Comparison of ENCODE assay signal across 25 cellular contexts in genomic region chr9:78292026-78292425, GRCh38. TPM values are rescaled to one million over a fixed set of nuclear protein-coding genes. Genes with fewer than 3 reads are reported as not detected.
DNase-seq lines count a peak whose midpoint lies in the region; ATAC-seq, FAIRE-seq and TF ChIP-seq lines count a peak whose summit lies in the region.
"Had no signal": no experiment of that assay in that cellular context is flagged by ENCODE, and none has a peak within 500 bp of the region (broad histone marks: within the 10 kb centered on the region; RNA-seq: fewer than 3 reads in every experiment).

No MANE protein-coding gene starts in this region.

- H4K12ac ChIP-seq in trophoblast cell (ENCODE audit: low read depth, low read length) = no peak overlapping the region

- dilution Hi-C loops in keratinocyte (cut with MboI; ENCODE audit: extremely low pct_ligation_motif_present, low sequenced_read_pairs) = no loop called here

- peak overlapping the region; percentile 48 for H2AFZ ChIP-seq in keratinocyte (ENCODE audit: control insufficient read depth, low read length)
- no peak overlapping the region for H2AFZ ChIP-seq in trophoblast cell (ENCODE audit: insufficient read depth, low read length, poor library complexity)

- H4K20me1 ChIP-seq in keratinocyte (ENCODE audit: control insufficient read depth, extremely low read depth, insufficient read depth, low read length) = no peaks in the 10 kb centered on the region

- H3K36me3 ChIP-seq in keratinocyte (ENCODE audit: control insufficient read depth in 2 of 2, extremely low read depth in 1 of 2, insufficient read depth in 2 of 2, low read length in 2 of 2) (no peaks in the 10 kb centered on the region), thyroid gland (no peaks in the 10 kb centered on the region), trophoblast cell (ENCODE audit: control insufficient read depth in 1 of 2, insufficient read depth in 2 of 2, low read length in 2 of 2) (no peaks in the 10 kb centered on the region)
- H3K36me3 ChIP-seq: left ventricle myocardium inferior, SJSA1, upper lobe of left lung had no signal

- H4K8ac ChIP-seq in trophoblast cell (ENCODE audit: low read depth, low read length) = no peak overlapping the region

- no peak for FAIRE-seq in keratinocyte (lab: Jason Lieb, UNC)
- FAIRE-seq: endometrium, GM12891, islet of Langerhans, RCC 7860 had no signal

- H3K27ac ChIP-seq in keratinocyte (ENCODE audit: control insufficient read depth, insufficient read depth, low read length) = no peak overlapping the region
- H3K27ac ChIP-seq in thyroid gland = no peak overlapping the region
- no peak overlapping the region for H3K27ac ChIP-seq in trophoblast cell (ENCODE audit: low read depth, low read length)
- H3K27ac ChIP-seq: C4-2B, left ventricle myocardium inferior, SJSA1, upper lobe of left lung had no signal

- no peak overlapping the region for H4K91ac ChIP-seq in trophoblast cell (ENCODE audit: low read depth, low read length)

- H3K27me3 ChIP-seq in keratinocyte (ENCODE audit: control insufficient read depth, extremely low read depth, insufficient read depth, low read length) (no peaks in the 10 kb centered on the region), thyroid gland (no peaks in the 10 kb centered on the region), trophoblast cell (ENCODE audit: insufficient read depth, low read length) (no peaks in the 10 kb centered on the region)
- H3K27me3 ChIP-seq: SJSA1, upper lobe of left lung had no signal

- H3K23ac ChIP-seq in trophoblast cell (ENCODE audit: low read length) = no peak overlapping the region

- no peaks in the 10 kb centered on the region for H3K9me3 ChIP-seq in keratinocyte (ENCODE audit: control insufficient read depth, low read depth, low read length)
- no peaks in the 10 kb centered on the region for H3K9me3 ChIP-seq in thyroid gland
- no peaks in the 10 kb centered on the region for H3K9me3 ChIP-seq in trophoblast cell (ENCODE audit: insufficient read depth, low read depth, low read length)
- H3K9me3 ChIP-seq: left ventricle myocardium inferior, SJSA1, upper lobe of left lung had no signal

- TF ChIP-seq POLR2A in thyroid gland (IDR thresholded peaks at IDR 0.05) = no peak

- no peak overlapping the region for H2AK5ac ChIP-seq in trophoblast cell (ENCODE audit: low read length)

- H3K9ac ChIP-seq in keratinocyte (ENCODE audit: control insufficient read depth, extremely low read depth, insufficient read depth, low read length) = no peak overlapping the region
- no peak overlapping the region for H3K9ac ChIP-seq in trophoblast cell (ENCODE audit: low read length)

- H3K4ac ChIP-seq in trophoblast cell (ENCODE audit: low read depth, low read length) = no peak overlapping the region

- H3K79me2 ChIP-seq in keratinocyte (ENCODE audit: control insufficient read depth, insufficient read depth, low read length) (no peaks in the 10 kb centered on the region), trophoblast cell (ENCODE audit: control insufficient read depth, insufficient read depth, low read length, poor library complexity) (peaks cover 3% of the 10 kb centered on the region)

- TF ChIP-seq CTCF in keratinocyte (optimal IDR thresholded peaks at IDR 0.05 in 1 of 3, IDR thresholded peaks at IDR 0.05 in 1 of 3, conservative IDR thresholded peaks at IDR 0.05 in 1 of 3; ENCODE audit: extremely low read depth in 1 of 3, insufficient read depth in 2 of 3, low read length in 3 of 3) (no peak), thyroid gland (IDR thresholded peaks at IDR 0.05) (no peak)

- no peaks in the 10 kb centered on the region for H3K9me1 ChIP-seq in keratinocyte (ENCODE audit: control insufficient read depth, extremely low read depth, insufficient read depth, low read length)

- no peak overlapping the region for H2BK5ac ChIP-seq in trophoblast cell (ENCODE audit: low read depth, low read length, poor library complexity)

- peak overlapping the region; percentile 61 for H3K4me2 ChIP-seq in keratinocyte (ENCODE audit: control insufficient read depth, extremely low read depth, insufficient read depth, low read depth, low read length)
- H3K4me2 ChIP-seq in trophoblast cell (ENCODE audit: low read length) = no peak overlapping the region

- ATAC-seq in GM19351 (IDR thresholded peaks at IDR 0.05; ENCODE audit: unreplicated experiment) = no peak
- ATAC-seq: T-cell had no signal

- peak; percentile 63 for DNase-seq in NCI-H2171 treated with DMSO at 0.1 percent for 48 hours (lab: John Stamatoyannopoulos, UW)
- DNase-seq in NCI-H2171 (lab: John Stamatoyannopoulos, UW) = no peak
- peak; percentile 23 for DNase-seq in NCI-H510A (lab: John Stamatoyannopoulos, UW)
- no peak for DNase-seq in keratinocyte (ENCODE audit: low read depth, low spot score)
- DNase-seq in thyroid gland = peak; percentile 29 to 30
- DNase-seq in trophoblast cell = no peak
- DNase-seq: activated CD4-positive, alpha-beta T cell treated with anti-CD3 and anti-CD28 coated beads, Interleukin-2, amount 50 U/mL, for 4 hours; dermis blood vessel endothelial cell; EL; GOT3; left ventricle myocardium inferior; naive B cell; NCI-H187 treated with DMSO at 0.1 percent for 48 hours; NCI-H526; occipital lobe; stimulated activated CD4-positive, alpha-beta T cell treated with anti-CD3 and anti-CD28 coated beads, Interleukin-2, amount 100 ng/mL, for 24 hours; T-cell; upper lobe of left lung had no signal

- H3K4me1 ChIP-seq in keratinocyte (ENCODE audit: control insufficient read depth, extremely low read depth, insufficient read depth, low read length) (peaks cover 43% of the 10 kb centered on the region), thyroid gland (peaks cover 5 to 7% of the 10 kb centered on the region in 2 donors), trophoblast cell (ENCODE audit: control insufficient read depth in 1 of 2, insufficient read depth in 2 of 2, low read length in 2 of 2) (peaks cover 0 to 4% of the 10 kb centered on the region in 2 experiments)

- no peak overlapping the region for H3K14ac ChIP-seq in trophoblast cell (ENCODE audit: low read length)

- no peak overlapping the region for H2BK12ac ChIP-seq in trophoblast cell (ENCODE audit: low read length)

- H3K79me1 ChIP-seq in trophoblast cell (ENCODE audit: low read length) = peaks cover 7% of the 10 kb centered on the region

- H3K4me3 ChIP-seq in keratinocyte (ENCODE audit: control insufficient read depth in 2 of 3, extremely low read depth in 1 of 3, insufficient read depth in 2 of 3, low read depth in 1 of 3, low read length in 3 of 3) (no peak overlapping the region), thyroid gland (replicated peaks in 1 of 3) (no peak overlapping the region), trophoblast cell (ENCODE audit: low read depth, low read length) (no peak overlapping the region)
- H3K4me3 ChIP-seq: left ventricle myocardium inferior, SJSA1, upper lobe of left lung had no signal

- H3K18ac ChIP-seq in trophoblast cell (ENCODE audit: low read length) = no peak overlapping the region

- 22 to 33% methylated on average over 6 of the region's 6 CpGs for WGBS in thyroid gland, 2 donors
- WGBS in trophoblast cell (ENCODE audit: extremely low coverage, insufficient coverage, insufficient read length) = no CpG with 5 or more reads among the region's 6 CpGs

- intact Hi-C loops in thyroid gland (cut with DNase I) = no loop called here

- no peak overlapping the region for H2BK120ac ChIP-seq in trophoblast cell (ENCODE audit: insufficient read depth, low read length, poor library complexity)

RNA-seq across cellular contexts. Expression of gene PSAT1, which starts 4.9 kb away (rescaled TPM):
- 30.2 to 88.9 TPM (median 62.7 TPM) in 3 replicates for polyA plus RNA-seq in keratinocyte
- polyA plus RNA-seq in keratinocyte (2011; ENCODE audit: low read depth) = 130 TPM
- polyA plus RNA-seq in keratinocyte (2011; cell fraction: cytosol; rRNA removed) = 42.2 and 75.0 TPM in 2 replicates
- polyA plus RNA-seq in keratinocyte (2011; cell fraction: nucleus; rRNA removed) = 34.6 and 49.3 TPM in 2 replicates
- 52.0 and 154 TPM in 2 replicates for polyA plus RNA-seq in keratinocyte (2012; ENCODE audit: low replicate concordance)
- polyA minus RNA-seq in keratinocyte = 23.5 to 52.3 TPM (median 27.4 TPM) in 3 replicates
- polyA minus RNA-seq in keratinocyte (2011; cell fraction: cytosol; rRNA and poly(A)+ RNA removed) = 34.9 TPM
- polyA minus RNA-seq in keratinocyte (2011; cell fraction: nucleus; rRNA and poly(A)+ RNA removed) = 18.7 and 27.7 TPM in 2 replicates
- total RNA-seq in thyroid gland = 10 to 100 TPM; 11.2 to 88.2 (median 13.1) TPM
- polyA plus RNA-seq in trophoblast cell (2013) = 75.3 and 77.9 TPM in 2 replicates

RNA-seq across cellular contexts. Expression of gene CEP78, which starts 56.2 kb away (rescaled TPM):
- 5.1 to 13.2 TPM (median 10.1 TPM) in 3 replicates for polyA plus RNA-seq in keratinocyte
- polyA plus RNA-seq in keratinocyte (2011; ENCODE audit: low read depth) = 6.3 TPM
- polyA plus RNA-seq in keratinocyte (2011; cell fraction: cytosol; rRNA removed) = 5.5 and 9.9 TPM in 2 replicates
- polyA plus RNA-seq in keratinocyte (2011; cell fraction: nucleus; rRNA removed) = 8.0 and 9.8 TPM in 2 replicates
- 2.3 and 10.3 TPM in 2 replicates for polyA plus RNA-seq in keratinocyte (2012; ENCODE audit: low replicate concordance)
- 2.4 to 13.2 TPM (median 5.1 TPM) in 3 replicates for polyA minus RNA-seq in keratinocyte
- 6.3 TPM for polyA minus RNA-seq in keratinocyte (2011; cell fraction: cytosol; rRNA and poly(A)+ RNA removed)
- 4.9 and 9.7 TPM in 2 replicates for polyA minus RNA-seq in keratinocyte (2011; cell fraction: nucleus; rRNA and poly(A)+ RNA removed)
- total RNA-seq in thyroid gland = 10 to 100 TPM; 15.7 to 20.7 (median 18.4) TPM
- 29.5 and 30.9 TPM in 2 replicates for polyA plus RNA-seq in trophoblast cell (2013)

Comparison
In these comparisons a context has a peak if more than half of its experiments do, and no peak if none do; other contexts are left out.
1. DNase-seq: peak in NCI-H2171 treated with DMSO at 0.1 percent for 48 hours (single experiment), NCI-H510A (single experiment) and thyroid gland (2 of 2); none in NCI-H2171 (single experiment), keratinocyte (single experiment) and trophoblast cell (0 of 2).